In the genomic region with DNA sequence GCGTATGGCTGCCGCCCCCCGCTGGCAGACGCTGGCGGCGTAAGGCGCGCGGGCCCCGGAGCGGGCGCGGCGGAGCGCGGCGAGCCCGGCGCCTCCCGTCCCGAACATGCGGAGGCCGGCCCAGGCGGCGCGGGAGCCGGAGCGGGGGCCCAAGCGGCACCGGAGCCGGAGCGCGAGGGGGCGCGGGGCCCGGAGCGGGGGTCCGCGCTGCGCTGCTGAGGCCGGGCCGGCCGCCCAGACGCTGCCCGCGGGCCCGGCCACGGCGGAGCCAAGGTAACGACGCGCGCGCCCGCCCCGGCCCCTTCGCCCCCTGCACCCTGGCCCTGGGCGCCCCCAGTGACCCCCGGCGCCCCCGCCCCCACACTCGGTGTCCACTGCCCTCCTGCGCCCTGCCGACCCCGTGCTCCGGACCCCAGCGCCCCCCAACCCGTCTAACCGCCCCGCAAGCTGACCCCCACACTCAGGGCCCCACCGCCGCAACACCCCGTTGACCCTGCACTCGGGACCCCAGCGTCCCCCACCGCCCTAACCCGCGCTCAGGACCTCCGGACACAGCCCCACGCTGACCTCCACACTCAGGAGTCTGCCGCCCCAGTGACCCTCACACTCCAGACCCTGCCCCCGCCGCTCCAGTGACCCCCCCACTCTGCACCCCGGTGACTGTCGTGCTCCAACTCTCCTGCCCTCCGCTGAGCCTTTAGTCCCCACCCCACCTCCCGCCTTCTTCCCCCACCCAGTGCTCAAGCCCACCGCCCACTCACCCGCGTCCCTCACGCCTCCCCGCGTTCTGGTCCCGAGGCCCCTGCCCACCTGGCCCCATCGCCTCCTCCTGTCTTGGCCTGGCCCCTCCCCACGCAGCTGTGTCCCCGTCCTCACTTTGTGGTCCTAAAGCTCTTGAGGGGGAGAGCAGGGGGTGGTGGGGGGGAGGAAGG, we compare ENCODE assay signal across 8 cellular contexts. TPM values are rescaled to one million over a fixed set of nuclear protein-coding genes. Genes with fewer than 3 reads are reported as not detected.
DNase-seq lines count a peak whose midpoint lies in the region; ATAC-seq lines count a peak whose summit lies in the region.

Gene CSNK1G2, plus strand, starts transcription at position 27 of the 932 bp plus-strand sequence. CDS start 28,601 bp downstream, outside the sequence.

- under 1% methylated on average over 96 of the region's 97 CpGs for WGBS in right cardiac atrium

- peak within 1 kb of the TSS; percentile 93 for H3K9ac ChIP-seq in skeletal muscle satellite cell (ENCODE audit: low read depth, low read length)

- ATAC-seq in GM18502 (IDR thresholded peaks at IDR 0.05; ENCODE audit: poor library complexity, unreplicated experiment) (peak; percentile 55), right cardiac atrium (peak in 1 of 2 donors; percentile 1)
- peak; percentile 40 to 62 for ATAC-seq in activated naive CD4-positive, alpha-beta T cell treated with anti-CD3 and anti-CD28 coated beads, Interleukin-2, amount 50 U/mL, for 72 hours

- peak within 1 kb of the TSS; percentile 89 to 95 for H3K27ac Mint-ChIP-seq in activated naive CD4-positive, alpha-beta T cell treated with anti-CD3 and anti-CD28 coated beads, Interleukin-2, amount 50 U/mL, for 72 hours

- H3K4me1 ChIP-seq in right cardiac atrium (ENCODE audit: control insufficient read depth, insufficient read depth, low read length) (peaks cover 8% of the 10 kb centered on the region), skeletal muscle satellite cell (ENCODE audit: control insufficient read depth, insufficient read depth, low read length) (peaks cover 32% of the 10 kb centered on the region)

- H3K4me3 ChIP-seq in right cardiac atrium (ENCODE audit: low read length) (peak within 1 kb of the TSS; percentile 92), skeletal muscle satellite cell (ENCODE audit: low read length) (peak within 1 kb of the TSS; percentile 81)

- H3K9me3 ChIP-seq in right cardiac atrium (ENCODE audit: control insufficient read depth, low read length) (no peaks in the 10 kb centered on the region), skeletal muscle satellite cell (replicated peaks; ENCODE audit: low read length) (no peaks in the 10 kb centered on the region)

- H3K4me2 ChIP-seq in skeletal muscle satellite cell (ENCODE audit: low read length) = peak within 1 kb of the TSS; percentile 100

- peak within 1 kb of the TSS; percentile 98 for H3K27ac ChIP-seq in right cardiac atrium (ENCODE audit: low read length)

- no peaks in the 10 kb centered on the region for H3K9me3 Mint-ChIP-seq in activated naive CD4-positive, alpha-beta T cell treated with anti-CD3 and anti-CD28 coated beads, Interleukin-2, amount 50 U/mL, for 72 hours

- intact Hi-C loops in right cardiac atrium (cut with DNase I) = no loop called here

- H3K36me3 ChIP-seq in skeletal muscle satellite cell (ENCODE audit: insufficient read depth, low read length) = no peaks in the 10 kb centered on the region

- H3K36me3 Mint-ChIP-seq in activated naive CD4-positive, alpha-beta T cell treated with anti-CD3 and anti-CD28 coated beads, Interleukin-2, amount 50 U/mL, for 72 hours = peaks cover 0 to 9% of the 10 kb centered on the region in 2 donors

- DNase-seq in HK-2 (ENCODE audit: unreplicated experiment) (peak; percentile 30), right cardiac atrium (peak; percentile 47 to 80 (median 75)), cerebellar cortex (ENCODE audit: low spot score) (no peak), inferior parietal cortex (ENCODE audit: extremely low spot score) (no peak), NCI-H2107 treated with DMSO at 0.1 percent for 48 hours (lab: John Stamatoyannopoulos, UW; ENCODE audit: unreplicated experiment) (no peak)
- DNase-seq in activated naive CD4-positive, alpha-beta T cell treated with anti-CD3 and anti-CD28 coated beads, Interleukin-2, amount 50 U/mL, for 72 hours (ENCODE audit: low spot score in 2 of 2) = no peak

- H3K27me3 ChIP-seq in right cardiac atrium (ENCODE audit: control insufficient read depth, insufficient read depth) (no peaks in the 10 kb centered on the region), skeletal muscle satellite cell (ENCODE audit: control insufficient read depth, insufficient read depth, low read length) (no peaks in the 10 kb centered on the region)

RNA-seq across cellular contexts. Expression of gene CSNK1G2, which starts in this region (rescaled TPM):
- total RNA-seq in activated naive CD4-positive, alpha-beta T cell treated with anti-CD3 and anti-CD28 coated beads, Interleukin-2, amount 50 U/mL, for 72 hours = 10 to 100 TPM; 33.1 to 58.6 TPM
- 10 to 100 TPM; 25.6 to 32.2 (median 29.0) TPM for total RNA-seq in right cardiac atrium
- 30.2 TPM for polyA plus RNA-seq in right cardiac atrium
- total RNA-seq in skeletal muscle satellite cell (2012; rRNA removed) = 55.3 and 64.9 TPM in 2 replicates

Comparison
In these comparisons a context has a peak if more than half of its experiments do, and no peak if none do; other contexts are left out.
1. DNase-seq: peak in HK-2 (single experiment) and right cardiac atrium (3 of 3); none in activated naive CD4-positive, alpha-beta T cell treated with anti-CD3 and anti-CD28 coated beads, Interleukin-2, amount 50 U/mL, for 72 hours (0 of 2), cerebellar cortex (single experiment), inferior parietal cortex (single experiment) and NCI-H2107 treated with DMSO at 0.1 percent for 48 hours (single experiment).